28 cellular contexts compared by ENCODE assay signal in genomic region chr5:135831439-135832262, GRCh38. TPM values are rescaled to one million over a fixed set of nuclear protein-coding genes. Genes with fewer than 3 reads are reported as not detected.
DNase-seq lines count a peak whose midpoint lies in the region; ATAC-seq and TF ChIP-seq lines count a peak whose summit lies in the region.
"Had no signal": no experiment of that assay in that cellular context is flagged by ENCODE, and none has a peak within 500 bp of the region (broad histone marks: within the 10 kb centered on the region; RNA-seq: fewer than 3 reads in every experiment).

No MANE protein-coding gene starts in this region.

- H3K4me1 ChIP-seq in RWPE2 (ENCODE audit: insufficient read depth, poor library complexity, severe bottlenecking): no peaks in the 10 kb centered on the region
- H3K4me1 ChIP-seq: Caco-2 had no signal

- H3K27ac ChIP-seq in RWPE2 (ENCODE audit: poor library complexity, severe bottlenecking): no peak overlapping the region
- H3K27ac ChIP-seq: 22Rv1; BLaER1 treated with 17β-estradiol and CSF1 and Interleukin-3, amounts not matched to agents 10 nM and 100 nM; HL-60; SK-N-MC had no signal

- H3K27me3 Mint-ChIP-seq in type B pancreatic cell: peaks cover 91% of the 10 kb centered on the region

- H3K4me3 ChIP-seq in RWPE2 (ENCODE audit: severe bottlenecking): no peak overlapping the region
- H3K4me3 ChIP-seq: BLaER1 treated with 17β-estradiol and CSF1 and Interleukin-3, amounts not matched to agents 10 nM and 100 nM; GM23338; SK-N-MC had no signal

- no peaks in the 10 kb centered on the region for H3K9me3 Mint-ChIP-seq in type B pancreatic cell
- H3K9me3 Mint-ChIP-seq: GM23338 had no signal

- H3K36me3 Mint-ChIP-seq in type B pancreatic cell: no peaks in the 10 kb centered on the region
- H3K36me3 Mint-ChIP-seq: CD4-positive, alpha-beta memory T cell had no signal

- peaks cover 11% of the 10 kb centered on the region for H3K4me1 Mint-ChIP-seq in type B pancreatic cell (ENCODE audit: unreplicated experiment)

- DNase-seq in activated CD8-positive, alpha-beta memory T cell treated with anti-CD3 and anti-CD28 coated beads for 24 hours: peak; percentile 24
- DNase-seq in activated CD8-positive, alpha-beta memory T cell treated with anti-CD3 and anti-CD28 coated beads, Interleukin-2, amount 50 U/mL, for 4 hours: no peak
- peak; percentile 56 for DNase-seq in RWPE2 (ENCODE audit: low spot score)
- peak; percentile 38 for DNase-seq in islet precursor cell
- peak; percentile 39 for DNase-seq in type B pancreatic cell (ENCODE audit: extremely low spot score, unreplicated experiment)
- no peak for DNase-seq in left ventricle myocardium superior
- DNase-seq in OCI-M1 (lab: John Stamatoyannopoulos, UW): no peak
- DNase-seq in NCI-H345 treated with DMSO at 0.1 percent for 48 hours (lab: John Stamatoyannopoulos, UW; ENCODE audit: unreplicated experiment): no peak
- DNase-seq: ACHN; Caco-2; CD4-positive, alpha-beta memory T cell; HCEC 1CT; KG1; NCI-H1092 treated with DMSO at 0.1 percent for 48 hours; NCI-H1436 treated with DMSO at 0.1 percent for 48 hours; NCI-H2029 treated with DMSO at 0.1 percent for 48 hours; NCI-H2171; NCI-H345; NCI-H526; SHP77 treated with DMSO at 0.1 percent for 48 hours had no signal

- no peaks in the 10 kb centered on the region for H3K9me3 ChIP-seq in RWPE2 (ENCODE audit: severe bottlenecking)

- intact Hi-C loops in left ventricle myocardium superior (cut with micrococcal nuclease): loop anchor here (5.0 kb wide), 1 partner anchor 269 kb away; no protein-coding TSS in a partner anchor

- no peak for TF ChIP-seq CTCF in RWPE2 (IDR thresholded peaks at IDR 0.05; ENCODE audit: poor library complexity, severe bottlenecking)
- no peak for TF ChIP-seq CTCF in type B pancreatic cell (conservative IDR thresholded peaks at IDR 0.05)

- no peak overlapping the region for H3K27ac Mint-ChIP-seq in type B pancreatic cell
- H3K27ac Mint-ChIP-seq: CD4-positive, alpha-beta memory T cell; GM23338 had no signal

- ATAC-seq in RWPE2 (ENCODE audit: low read depth) (no peak), left ventricle myocardium superior (no peak)
- ATAC-seq: GM23338 had no signal

- H3K36me3 ChIP-seq in RWPE2 (ENCODE audit: low read depth): no peaks in the 10 kb centered on the region
- H3K36me3 ChIP-seq: BLaER1 treated with 17β-estradiol and CSF1 and Interleukin-3, amounts not matched to agents 10 nM and 100 nM had no signal

- peaks cover 31% of the 10 kb centered on the region for H3K27me3 ChIP-seq in RWPE2 (ENCODE audit: insufficient read depth, poor library complexity, severe bottlenecking)

- H3K4me3 Mint-ChIP-seq in type B pancreatic cell: no peak overlapping the region
- H3K4me3 Mint-ChIP-seq: CD4-positive, alpha-beta memory T cell; GM23338 had no signal

RNA-seq across cellular contexts. Expression of gene SLC25A48, which starts 2.8 kb away (rescaled TPM):
- total RNA-seq in type B pancreatic cell (ENCODE audit: low replicate concordance) (3.3 and 8.2 TPM in 2 replicates), left ventricle myocardium superior (0.40 TPM)
- total RNA-seq: CD4-positive, alpha-beta memory T cell; G401; HT-29; RPMI7951 had no signal

Comparison
In these comparisons a context has a peak if more than half of its experiments do, and no peak if none do; other contexts are left out.
1. DNase-seq: peak in activated CD8-positive, alpha-beta memory T cell treated with anti-CD3 and anti-CD28 coated beads for 24 hours (single experiment), RWPE2 (single experiment), islet precursor cell (single experiment) and type B pancreatic cell (single experiment); none in activated CD8-positive, alpha-beta memory T cell treated with anti-CD3 and anti-CD28 coated beads, Interleukin-2, amount 50 U/mL, for 4 hours (single experiment), left ventricle myocardium superior (single experiment), OCI-M1 (single experiment) and NCI-H345 treated with DMSO at 0.1 percent for 48 hours (single experiment).